ENCODE assay signal across 22 cellular contexts in genomic region chr13:26460652-26461051, GRCh38.
A peak's percentile ranks its signal among the peaks of the same experiment; 100 is the strongest.
DNase-seq lines count a peak whose midpoint lies in the region; ATAC-seq and TF ChIP-seq lines count a peak whose summit lies in the region.
"Had no signal": no experiment of that assay in that cellular context is flagged by ENCODE, and none has a peak within 500 bp of the region (broad histone marks: within the 10 kb centered on the region; RNA-seq: fewer than 3 reads in every experiment).

No MANE protein-coding gene starts in this region.

- no peak overlapping the region for H3K27ac Mint-ChIP-seq in T-helper 2 cell treated with Interferon-gamma antibody and Interleukin-4, amounts not matched to agents 5 μg/mL and 100 μg/mL, for 36 hours
- H3K27ac Mint-ChIP-seq: activated CD4-positive, alpha-beta memory T cell treated with anti-CD3 and anti-CD28 coated beads, Interleukin-2, amount 10 ng/mL, durations not matched to agents 7 days and 5 days; activated naive CD8-positive, alpha-beta T cell treated with anti-CD3 and anti-CD28 coated beads, Interleukin-2, amount 10 ng/mL, durations not matched to agents 7 days and 5 days; activated T-cell treated with anti-CD3 and anti-CD28 coated beads, Interleukin-2, amount 50 U/mL, for 72 hours; CD4-positive, alpha-beta T cell; IgD-negative memory B cell had no signal

- ATAC-seq in HG03280 (IDR thresholded peaks at IDR 0.05; ENCODE audit: unreplicated experiment) = no peak
- ATAC-seq: activated T-cell treated with anti-CD3 and anti-CD28 coated beads, Interleukin-2, amount 50 U/mL, for 72 hours had no signal

- H3K27me3 ChIP-seq in BE2C (no peaks in the 10 kb centered on the region), right atrium auricular region (no peaks in the 10 kb centered on the region), spleen (replicated peaks in 1 of 7) (peaks cover 0 to 14% (median 0%) of the 10 kb centered on the region in 7 donors)
- H3K27me3 ChIP-seq: Peyer's patch, thyroid gland had no signal

- WGBS in spleen, 5 donors = 47 to 69% (median 63%) methylated on average over 3 to 5 of the region's 5 CpGs

- H3K4me1 ChIP-seq in BE2C (peaks cover 3% of the 10 kb centered on the region), right atrium auricular region (peaks cover 0 to 14% of the 10 kb centered on the region in 2 donors), spleen (no peaks in the 10 kb centered on the region)
- H3K4me1 ChIP-seq: Peyer's patch, thyroid gland had no signal

- peaks cover 15% of the 10 kb centered on the region for H3K27me3 Mint-ChIP-seq in T-helper 2 cell treated with Interferon-gamma antibody and Interleukin-4, amounts not matched to agents 5 μg/mL and 100 μg/mL, for 36 hours (ENCODE audit: low read depth)

- H3K4me1 Mint-ChIP-seq in T-helper 2 cell treated with Interferon-gamma antibody and Interleukin-4, amounts not matched to agents 5 μg/mL and 100 μg/mL, for 36 hours (ENCODE audit: low read depth) = no peaks in the 10 kb centered on the region
- H3K4me1 Mint-ChIP-seq: activated CD4-positive, alpha-beta memory T cell treated with anti-CD3 and anti-CD28 coated beads, Interleukin-2, amount 10 ng/mL, durations not matched to agents 7 days and 5 days; activated naive CD8-positive, alpha-beta T cell treated with anti-CD3 and anti-CD28 coated beads, Interleukin-2, amount 10 ng/mL, durations not matched to agents 7 days and 5 days; central memory CD8-positive, alpha-beta T cell; IgD-negative memory B cell had no signal

- intact Hi-C loops in spleen (cut with DNase I; ENCODE audit: low total_unique reads) = no loop called here

- peak; percentile 48 for DNase-seq in BE2C
- peak; percentile 34 to 98 for DNase-seq in cardiac fibroblast (ENCODE audit: low read depth in 2 of 2)
- peak; percentile 79 for DNase-seq in right atrium auricular region (ENCODE audit: low spot score)
- peak; percentile 13 for DNase-seq in putamen (ENCODE audit: low spot score)
- DNase-seq in stimulated activated naive CD4-positive, alpha-beta T cell treated with Interleukin-2 at 50 U/mL for 16 hours (lab: John Stamatoyannopoulos, UW) = no peak
- DNase-seq in T-helper 2 cell treated with Interferon-gamma antibody and Interleukin-4, amounts not matched to agents 5 μg/mL and 100 μg/mL, for 36 hours (ENCODE audit: low spot score) = no peak
- no peak for DNase-seq in spleen
- DNase-seq: activated CD4-positive, alpha-beta memory T cell treated with anti-CD3 and anti-CD28 coated beads, Interleukin-2, amount 10 ng/mL, durations not matched to agents 7 days and 5 days; activated naive CD8-positive, alpha-beta T cell treated with anti-CD3 and anti-CD28 coated beads, Interleukin-2, amount 10 ng/mL, durations not matched to agents 7 days and 5 days; activated T-cell treated with anti-CD3 and anti-CD28 coated beads, Interleukin-2, amount 50 U/mL, for 72 hours; CD4-positive, alpha-beta T cell; DMS79 treated with DMSO at 0.1 percent for 48 hours; mammary epithelial cell; NCI-H1092; NCI-H82; Peyer's patch; stimulated activated CD4-positive, alpha-beta T cell treated with anti-CD3 and anti-CD28 coated beads, Interleukin-4, amount 100 ng/mL, for 1 hour had no signal

- TF ChIP-seq CTCF in BE2C (IDR thresholded peaks at IDR 0.05; ENCODE audit: low read depth, low read length) (no peak), cardiac fibroblast (IDR thresholded peaks at IDR 0.05; ENCODE audit: low read depth, low read length) (no peak), right atrium auricular region (IDR thresholded peaks at IDR 0.05) (no peak), spleen (IDR thresholded peaks at IDR 0.05 in 8 of 11, conservative IDR thresholded peaks at IDR 0.05 in 3 of 11) (no peak)

- TF ChIP-seq POLR2A in spleen (IDR thresholded peaks at IDR 0.05) = no peak

- no peaks in the 10 kb centered on the region for H3K9me3 Mint-ChIP-seq in T-helper 2 cell treated with Interferon-gamma antibody and Interleukin-4, amounts not matched to agents 5 μg/mL and 100 μg/mL, for 36 hours
- H3K9me3 Mint-ChIP-seq: activated CD4-positive, alpha-beta memory T cell treated with anti-CD3 and anti-CD28 coated beads, Interleukin-2, amount 10 ng/mL, durations not matched to agents 7 days and 5 days; activated naive CD8-positive, alpha-beta T cell treated with anti-CD3 and anti-CD28 coated beads, Interleukin-2, amount 10 ng/mL, durations not matched to agents 7 days and 5 days; activated T-cell treated with anti-CD3 and anti-CD28 coated beads, Interleukin-2, amount 50 U/mL, for 72 hours; CD4-positive, alpha-beta T cell; central memory CD8-positive, alpha-beta T cell; nephron had no signal

- no peaks in the 10 kb centered on the region for H3K36me3 ChIP-seq in BE2C
- H3K36me3 ChIP-seq in right atrium auricular region = no peaks in the 10 kb centered on the region
- no peaks in the 10 kb centered on the region for H3K36me3 ChIP-seq in spleen
- H3K36me3 ChIP-seq: Peyer's patch, thyroid gland had no signal

- no peaks in the 10 kb centered on the region for H3K36me3 Mint-ChIP-seq in T-helper 2 cell treated with Interferon-gamma antibody and Interleukin-4, amounts not matched to agents 5 μg/mL and 100 μg/mL, for 36 hours (ENCODE audit: low read depth)
- H3K36me3 Mint-ChIP-seq: activated naive CD8-positive, alpha-beta T cell treated with anti-CD3 and anti-CD28 coated beads, Interleukin-2, amount 10 ng/mL, durations not matched to agents 7 days and 5 days; IgD-negative memory B cell had no signal

- H3K27ac ChIP-seq in right atrium auricular region (peak overlapping the region; percentile 35 to 67), spleen (peak overlapping the region in 1 of 8 donors; percentile 3)
- H3K27ac ChIP-seq: thyroid gland had no signal

- H3K9me3 ChIP-seq in BE2C (no peaks in the 10 kb centered on the region), right atrium auricular region (no peaks in the 10 kb centered on the region), spleen (no peaks in the 10 kb centered on the region)
- H3K9me3 ChIP-seq: Peyer's patch, thyroid gland had no signal

- H3K4me3 Mint-ChIP-seq in T-helper 2 cell treated with Interferon-gamma antibody and Interleukin-4, amounts not matched to agents 5 μg/mL and 100 μg/mL, for 36 hours = no peak overlapping the region
- H3K4me3 Mint-ChIP-seq: activated CD4-positive, alpha-beta memory T cell treated with anti-CD3 and anti-CD28 coated beads, Interleukin-2, amount 10 ng/mL, durations not matched to agents 7 days and 5 days; activated naive CD8-positive, alpha-beta T cell treated with anti-CD3 and anti-CD28 coated beads, Interleukin-2, amount 10 ng/mL, durations not matched to agents 7 days and 5 days; activated T-cell treated with anti-CD3 and anti-CD28 coated beads, Interleukin-2, amount 50 U/mL, for 72 hours; CD4-positive, alpha-beta T cell; central memory CD8-positive, alpha-beta T cell; IgD-negative memory B cell; nephron had no signal

- H3K4me3 ChIP-seq in BE2C (ENCODE audit: low read depth, low read length) (no peak overlapping the region), cardiac fibroblast (replicated peaks in 1 of 2; ENCODE audit: low read depth in 2 of 2, low read length in 2 of 2) (no peak overlapping the region), right atrium auricular region (no peak overlapping the region), spleen (no peak overlapping the region)
- H3K4me3 ChIP-seq: Peyer's patch, thyroid gland had no signal

Comparison
In these comparisons a context has a peak if more than half of its experiments do, and no peak if none do; other contexts are left out.
1. DNase-seq: peak in BE2C (single experiment), cardiac fibroblast (2 of 2), right atrium auricular region (single experiment) and putamen (single experiment); none in stimulated activated naive CD4-positive, alpha-beta T cell treated with Interleukin-2 at 50 U/mL for 16 hours (single experiment), T-helper 2 cell treated with Interferon-gamma antibody and Interleukin-4, amounts not matched to agents 5 μg/mL and 100 μg/mL, for 36 hours (single experiment) and spleen (single experiment).